Comparison of ENCODE assay signal across 10 cellular contexts in the genomic region with DNA sequence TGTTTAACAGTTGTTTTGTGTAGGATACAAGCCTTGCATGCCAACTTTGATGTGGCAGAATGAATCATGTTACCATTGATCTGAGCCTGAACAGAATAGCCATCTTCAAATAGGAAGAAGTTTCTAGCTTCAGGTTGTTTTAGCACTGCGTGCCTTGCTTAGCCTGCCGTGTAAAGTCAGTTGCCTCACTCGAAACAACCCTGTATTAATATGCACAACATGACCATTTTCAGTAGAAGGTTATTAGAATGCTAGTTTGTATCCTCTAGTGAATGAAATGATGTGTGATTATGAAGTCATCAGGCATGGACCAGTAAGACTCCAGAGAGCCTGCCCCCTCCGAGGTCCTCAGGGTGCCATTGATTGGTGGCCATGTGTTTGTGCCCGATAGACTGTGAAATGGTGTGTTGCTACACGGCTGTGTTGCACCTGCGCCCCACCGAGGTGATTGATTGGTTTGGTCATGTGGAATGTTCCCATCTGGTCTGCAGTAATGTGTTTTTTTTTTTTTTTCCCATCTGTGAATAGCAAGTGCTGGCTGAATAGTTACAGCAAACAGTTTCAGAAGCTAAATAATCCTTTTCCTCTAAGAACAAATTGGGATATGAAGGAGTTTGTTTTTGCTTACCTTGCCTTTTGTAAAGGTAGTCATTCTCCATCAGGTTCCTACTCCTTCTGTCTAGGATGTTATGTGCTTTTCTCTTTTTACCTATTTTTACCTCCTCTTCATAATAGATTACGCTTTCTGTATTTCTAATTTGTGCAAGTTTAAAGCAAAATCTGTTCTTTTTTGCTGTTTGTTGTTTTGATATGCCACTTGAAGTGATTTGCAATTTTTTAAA.
DNase-seq lines count a peak whose midpoint lies in the region; ATAC-seq, FAIRE-seq and TF ChIP-seq lines count a peak whose summit lies in the region.
"Had no signal": no experiment of that assay in that cellular context is flagged by ENCODE, and none has a peak within 500 bp of the region (broad histone marks: within the 10 kb centered on the region; RNA-seq: fewer than 3 reads in every experiment).

No MANE protein-coding gene starts in this region.

- ATAC-seq in activated naive CD8-positive, alpha-beta T cell treated with anti-CD3 and anti-CD28 coated beads, Interleukin-2, amount 10 ng/mL, durations not matched to agents 7 days and 5 days (ENCODE audit: low read depth) = peak; percentile 73
- no peak for ATAC-seq in naive thymus-derived CD4-positive, alpha-beta T cell
- ATAC-seq in GM18511 (IDR thresholded peaks at IDR 0.05; ENCODE audit: unreplicated experiment) = no peak

- DNase-seq in GM12892 (ENCODE audit: insufficient read length) (no peak), NCI-H1436 (lab: John Stamatoyannopoulos, UW) (peak; percentile 37), inferior parietal cortex (ENCODE audit: extremely low spot score) (no peak), RPMI8226 (no peak), NK-92 (lab: John Stamatoyannopoulos, UW; ENCODE audit: unreplicated experiment) (no peak)
- DNase-seq in activated naive CD8-positive, alpha-beta T cell treated with anti-CD3 and anti-CD28 coated beads, Interleukin-2, amount 10 ng/mL, durations not matched to agents 7 days and 5 days = no peak
- DNase-seq in naive thymus-derived CD4-positive, alpha-beta T cell = peak in 4 of 9 donors; percentile 4 to 24 (median 12)
- DNase-seq: KG1 had no signal

- no peaks in the 10 kb centered on the region for H3K27me3 ChIP-seq in naive thymus-derived CD4-positive, alpha-beta T cell (ENCODE audit: control insufficient read depth in 2 of 2, insufficient read depth in 2 of 2, low read length in 2 of 2)

- peaks cover 11% of the 10 kb centered on the region for H3K36me3 Mint-ChIP-seq in activated naive CD8-positive, alpha-beta T cell treated with anti-CD3 and anti-CD28 coated beads, Interleukin-2, amount 10 ng/mL, durations not matched to agents 7 days and 5 days
- H3K36me3 Mint-ChIP-seq in naive thymus-derived CD4-positive, alpha-beta T cell = peaks cover 0 to 22% (median 12%) of the 10 kb centered on the region in 5 donors

- H3K27me3 Mint-ChIP-seq in activated naive CD8-positive, alpha-beta T cell treated with anti-CD3 and anti-CD28 coated beads, Interleukin-2, amount 10 ng/mL, durations not matched to agents 7 days and 5 days = no peaks in the 10 kb centered on the region
- no peaks in the 10 kb centered on the region for H3K27me3 Mint-ChIP-seq in naive thymus-derived CD4-positive, alpha-beta T cell

- no peak overlapping the region for H3K27ac Mint-ChIP-seq in activated naive CD8-positive, alpha-beta T cell treated with anti-CD3 and anti-CD28 coated beads, Interleukin-2, amount 10 ng/mL, durations not matched to agents 7 days and 5 days
- peak overlapping the region in 3 of 9 donors; percentile 48 to 56 (median 52) for H3K27ac Mint-ChIP-seq in naive thymus-derived CD4-positive, alpha-beta T cell

- peaks cover 46% of the 10 kb centered on the region for H3K4me1 Mint-ChIP-seq in activated naive CD8-positive, alpha-beta T cell treated with anti-CD3 and anti-CD28 coated beads, Interleukin-2, amount 10 ng/mL, durations not matched to agents 7 days and 5 days
- H3K4me1 Mint-ChIP-seq in naive thymus-derived CD4-positive, alpha-beta T cell = peaks cover 24 to 71% (median 59%) of the 10 kb centered on the region in 7 donors

- no peaks in the 10 kb centered on the region for H3K9me3 ChIP-seq in naive thymus-derived CD4-positive, alpha-beta T cell (ENCODE audit: control insufficient read depth in 2 of 3, low read length in 3 of 3)

- no peak overlapping the region for H3K27ac ChIP-seq in naive thymus-derived CD4-positive, alpha-beta T cell (ENCODE audit: low read depth, low read length)

- peak; percentile 81 for FAIRE-seq in GM12892 (lab: Jason Lieb, UNC)
- FAIRE-seq: GM18507 had no signal

- CTCF ChIA-PET in naive thymus-derived CD4-positive, alpha-beta T cell (lab: Charles Lee) = interaction anchor here (0.8 kb wide), 1 partner anchor 12 kb away, joined by 3 read pairs; no protein-coding TSS in a partner anchor

- TF ChIP-seq POLR2A in GM12892 (IDR thresholded peaks at IDR 0.05; ENCODE audit: low read depth, low read length) = no peak

- peak overlapping the region; percentile 1 for H3K4me3 Mint-ChIP-seq in activated naive CD8-positive, alpha-beta T cell treated with anti-CD3 and anti-CD28 coated beads, Interleukin-2, amount 10 ng/mL, durations not matched to agents 7 days and 5 days
- H3K4me3 Mint-ChIP-seq in naive thymus-derived CD4-positive, alpha-beta T cell = peak overlapping the region in 6 of 10 donors; percentile 1 to 48 (median 28)

- intact Hi-C loops in naive thymus-derived CD4-positive, alpha-beta T cell (cut with micrococcal nuclease) = no loop called here

- no peak overlapping the region for H3K4me3 ChIP-seq in naive thymus-derived CD4-positive, alpha-beta T cell (ENCODE audit: low read length)

- no peaks in the 10 kb centered on the region for H3K36me3 ChIP-seq in naive thymus-derived CD4-positive, alpha-beta T cell (ENCODE audit: control insufficient read depth in 2 of 3, insufficient read depth in 3 of 3, low read length in 3 of 3)

- H3K9me3 Mint-ChIP-seq in activated naive CD8-positive, alpha-beta T cell treated with anti-CD3 and anti-CD28 coated beads, Interleukin-2, amount 10 ng/mL, durations not matched to agents 7 days and 5 days = no peaks in the 10 kb centered on the region
- H3K9me3 Mint-ChIP-seq in naive thymus-derived CD4-positive, alpha-beta T cell = peaks cover 0 to 2% (median 0%) of the 10 kb centered on the region in 11 donors

- POLR2A ChIA-PET in activated naive CD8-positive, alpha-beta T cell treated with anti-CD3 and anti-CD28 coated beads, Interleukin-2, amount 10 ng/mL, durations not matched to agents 7 days and 5 days (lab: Charles Lee) = no interaction called here
- POLR2A ChIA-PET in naive thymus-derived CD4-positive, alpha-beta T cell (lab: Charles Lee) = no interaction called here

- no peaks in the 10 kb centered on the region for H3K4me1 ChIP-seq in naive thymus-derived CD4-positive, alpha-beta T cell (ENCODE audit: control insufficient read depth in 2 of 2, insufficient read depth in 2 of 2, low read length in 2 of 2)
